ENCODE assay signal across 9 cellular contexts in the genomic region with DNA sequence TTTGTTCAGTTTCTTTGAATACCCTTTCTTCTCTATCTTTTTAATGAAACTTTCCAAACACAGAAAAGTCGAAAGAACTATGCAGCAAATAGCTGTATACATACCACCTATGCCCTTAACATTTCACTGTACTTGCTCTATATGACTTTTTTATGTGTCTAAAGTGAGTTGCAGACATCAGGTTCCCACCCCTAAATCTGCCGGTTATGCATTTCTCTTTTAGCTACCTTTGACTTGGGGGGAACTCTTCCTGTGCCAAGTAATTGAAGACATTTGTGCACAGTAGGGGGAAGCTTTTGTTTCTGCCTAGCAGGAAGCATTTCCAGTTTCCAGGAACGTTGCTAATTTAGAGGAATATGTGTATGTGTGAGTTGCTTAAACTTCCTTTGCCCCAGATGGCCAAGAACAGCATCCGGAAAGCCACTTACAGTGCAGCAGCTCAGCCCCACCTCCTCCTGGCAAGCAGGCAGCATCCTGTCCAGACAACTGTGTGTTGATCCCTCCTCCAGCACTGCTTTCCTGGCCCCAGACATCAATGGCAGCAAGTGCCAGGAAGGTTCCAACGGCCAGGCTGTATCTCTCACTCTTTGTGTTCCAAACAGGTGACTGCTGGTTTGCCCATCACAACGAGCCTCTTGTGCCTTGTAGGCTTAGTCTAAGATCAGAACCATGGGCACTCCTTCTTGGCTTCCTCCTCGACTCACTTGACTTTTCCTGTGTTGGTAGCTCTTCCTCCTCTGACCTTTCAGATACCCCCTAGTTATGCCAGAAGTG. TPM values are rescaled to one million over a fixed set of nuclear protein-coding genes. Genes with fewer than 3 reads are reported as not detected.
DNase-seq lines count a peak whose midpoint lies in the region; ATAC-seq, FAIRE-seq and TF ChIP-seq lines count a peak whose summit lies in the region.
"Had no signal": no experiment of that assay in that cellular context is flagged by ENCODE, and none has a peak within 500 bp of the region (broad histone marks: within the 10 kb centered on the region; RNA-seq: fewer than 3 reads in every experiment).

No MANE protein-coding gene starts in this region.

- TF ChIP-seq CTCF in CD4-positive, alpha-beta T cell (IDR thresholded peaks at IDR 0.05): no peak
- no peak for TF ChIP-seq CTCF in OCI-LY7 (conservative IDR thresholded peaks at IDR 0.05; ENCODE audit: low read length)
- no peak for TF ChIP-seq CTCF in endothelial cell of umbilical vein (IDR thresholded peaks at IDR 0.05; ENCODE audit: extremely low read depth in 1 of 2, insufficient read depth in 1 of 2, low read depth in 1 of 2, low read length in 2 of 2)
- no peak for TF ChIP-seq CTCF in neural progenitor cell (IDR thresholded peaks at IDR 0.05)

- H3K9me3 ChIP-seq in CD4-positive, alpha-beta T cell (ENCODE audit: control insufficient read depth, low read length): no peaks in the 10 kb centered on the region
- H3K9me3 ChIP-seq in OCI-LY7 (ENCODE audit: low read length): peaks cover 8% of the 10 kb centered on the region; the same call in 1 of the 2 replicates
- H3K9me3 ChIP-seq in endothelial cell of umbilical vein (replicated peaks; ENCODE audit: control insufficient read depth, insufficient read depth, low read length): no peaks in the 10 kb centered on the region
- no peaks in the 10 kb centered on the region for H3K9me3 ChIP-seq in neural progenitor cell (ENCODE audit: low read depth)

- peak; percentile 77 for ATAC-seq in CD4-positive, alpha-beta T cell (ENCODE audit: poor library complexity)
- ATAC-seq in GM18873 (IDR thresholded peaks at IDR 0.05; ENCODE audit: low FRiP score, unreplicated experiment) (no peak), GM19395 (IDR thresholded peaks at IDR 0.05; ENCODE audit: unreplicated experiment) (no peak), GM21515 (IDR thresholded peaks at IDR 0.05; ENCODE audit: unreplicated experiment) (no peak)

- H3K9me2 ChIP-seq in OCI-LY7 (ENCODE audit: insufficient read depth, low read length): no peaks in the 10 kb centered on the region

- H3K36me3 ChIP-seq in OCI-LY7 (ENCODE audit: insufficient read depth, low read length) (no peaks in the 10 kb centered on the region), endothelial cell of umbilical vein (ENCODE audit: control insufficient read depth in 2 of 2, extremely low read depth in 1 of 2, insufficient read depth in 2 of 2, low read length in 2 of 2) (no peaks in the 10 kb centered on the region), neural progenitor cell (no peaks in the 10 kb centered on the region)

- dilution Hi-C loops in endothelial cell of umbilical vein (cut with MboI; ENCODE audit: extremely low pct_ligation_motif_present, low sequenced_read_pairs): no loop called here

- H3K36me3 Mint-ChIP-seq in CD4-positive, alpha-beta T cell (ENCODE audit: low read depth): no peaks in the 10 kb centered on the region
- no peaks in the 10 kb centered on the region for H3K36me3 Mint-ChIP-seq in neural progenitor cell

- H3K4me3 ChIP-seq in OCI-LY7 (ENCODE audit: low read depth, low read length, poor library complexity, severe bottlenecking) (no peak overlapping the region), endothelial cell of umbilical vein (replicated peaks in 1 of 3; ENCODE audit: insufficient read depth in 1 of 3, low read depth in 1 of 3, low read length in 3 of 3) (peak overlapping the region in 1 of 3 experiments; percentile 0), neural progenitor cell (no peak overlapping the region)

- intact Hi-C loops in CD4-positive, alpha-beta T cell (cut with DNase I, micrococcal nuclease): no loop called here
- intact Hi-C loops in OCI-LY7 (cut with micrococcal nuclease; ENCODE audit: unreplicated experiment): no loop called here
- intact Hi-C loops in endothelial cell of umbilical vein (cut with micrococcal nuclease): loop anchor here (1.0 kb wide), 2 partner anchors 10 to 16 kb away; no protein-coding TSS in a partner anchor

- H3K4me1 Mint-ChIP-seq in CD4-positive, alpha-beta T cell (ENCODE audit: low read depth): peaks cover 22% of the 10 kb centered on the region
- peaks cover 2% of the 10 kb centered on the region for H3K4me1 Mint-ChIP-seq in neural progenitor cell

- peak overlapping the region; percentile 83 for H2AFZ ChIP-seq in OCI-LY7 (ENCODE audit: low read length)
- H2AFZ ChIP-seq in endothelial cell of umbilical vein (ENCODE audit: low read depth, low read length): peak overlapping the region; percentile 86
- peak overlapping the region; percentile 87 for H2AFZ ChIP-seq in neural progenitor cell (replicated peaks)

- H3K9me3 Mint-ChIP-seq in CD4-positive, alpha-beta T cell: no peaks in the 10 kb centered on the region
- H3K9me3 Mint-ChIP-seq in neural progenitor cell: peaks cover 6% of the 10 kb centered on the region

- H3K79me2 ChIP-seq in OCI-LY7 (ENCODE audit: insufficient read depth, low read depth, low read length) (no peaks in the 10 kb centered on the region), endothelial cell of umbilical vein (ENCODE audit: control insufficient read depth, insufficient read depth, low read length) (no peaks in the 10 kb centered on the region), neural progenitor cell (ENCODE audit: low read depth) (no peaks in the 10 kb centered on the region)

- no peak for TF ChIP-seq POLR2A in endothelial cell of umbilical vein (IDR thresholded peaks at IDR 0.05; ENCODE audit: low read depth, low read length)

- peak; percentile 94 for FAIRE-seq in endothelial cell of umbilical vein (lab: Jason Lieb, UNC)

- H3K9ac ChIP-seq in endothelial cell of umbilical vein (replicated peaks; ENCODE audit: extremely low read depth, insufficient read depth, low read length): no peak overlapping the region
- H3K9ac ChIP-seq in neural progenitor cell: no peak overlapping the region

- POLR2A ChIA-PET in CD4-positive, alpha-beta T cell (lab: Charles Lee): interaction anchor here (1.0 to 2.0 kb wide), 6 partner anchors 11 to 29 kb away, joined by 3 to 15 read pairs (median 6); a partner anchor contains a TSS
- POLR2A ChIA-PET in OCI-LY7 (lab: Charles Lee): interaction anchor here (0.6 kb wide), 1 partner anchor 150 kb away, joined by 3 read pairs; no protein-coding TSS in a partner anchor
- POLR2A ChIA-PET in endothelial cell of umbilical vein (lab: Charles Lee): interaction anchor here (1.1 kb wide), 1 partner anchor 16 kb away, joined by 3 read pairs; no protein-coding TSS in a partner anchor

- H4K20me1 ChIP-seq in OCI-LY7 (ENCODE audit: insufficient read depth, low read length) (no peaks in the 10 kb centered on the region), endothelial cell of umbilical vein (replicated peaks; ENCODE audit: control insufficient read depth, extremely low read depth, insufficient read depth, low read length) (no peaks in the 10 kb centered on the region), neural progenitor cell (ENCODE audit: low read depth) (no peaks in the 10 kb centered on the region)

- H3K4me2 ChIP-seq in OCI-LY7 (ENCODE audit: low read length) (peak overlapping the region; percentile 49), endothelial cell of umbilical vein (ENCODE audit: insufficient read depth, low read length) (peak overlapping the region; percentile 38), neural progenitor cell (peak overlapping the region; percentile 41)

- DNase-seq in CD4-positive, alpha-beta T cell: peak in 2 of 10 experiments; percentile 29 to 42
- DNase-seq in OCI-LY7 (ENCODE audit: low spot score): peak; percentile 50
- peak; percentile 89 for DNase-seq in endothelial cell of umbilical vein (ENCODE audit: low read depth, low spot score)
- DNase-seq in neural progenitor cell (ENCODE audit: low spot score): peak; percentile 38
- DNase-seq in ecto neural progenitor cell (ENCODE audit: low spot score): no peak

- H3F3A ChIP-seq in neural progenitor cell (ENCODE audit: low read depth): peaks cover 4% of the 10 kb centered on the region

- no peaks in the 10 kb centered on the region for H3K27me3 ChIP-seq in CD4-positive, alpha-beta T cell (ENCODE audit: control insufficient read depth, insufficient read depth, low read length)
- no peaks in the 10 kb centered on the region for H3K27me3 ChIP-seq in endothelial cell of umbilical vein (ENCODE audit: control insufficient read depth in 2 of 2, insufficient read depth in 2 of 2, low read length in 2 of 2)
- H3K27me3 ChIP-seq in neural progenitor cell: no peaks in the 10 kb centered on the region
- H3K27me3 ChIP-seq: dorsolateral prefrontal cortex had no signal

- BruUV-seq in OCI-LY7 (replicated peaks; lab: Mats Ljungman, UMichigan) (no TSS peak), endothelial cell of umbilical vein (replicated peaks; lab: Mats Ljungman, UMichigan) (no TSS peak)

- H3K27me3 Mint-ChIP-seq in CD4-positive, alpha-beta T cell: no peaks in the 10 kb centered on the region
- peaks cover 4% of the 10 kb centered on the region for H3K27me3 Mint-ChIP-seq in neural progenitor cell (ENCODE audit: insufficient read depth, low read depth)

- CTCF ChIA-PET in CD4-positive, alpha-beta T cell (lab: Charles Lee): interaction anchor here (0.5 to 0.7 kb wide), 2 partner anchors 13 to 23 kb away, joined by 3 to 4 read pairs; no protein-coding TSS in a partner anchor
- CTCF ChIA-PET in OCI-LY7 (lab: Charles Lee; ENCODE audit: unreplicated experiment): interaction anchor here (0.5 to 1.0 kb wide), 2 partner anchors 11 to 422 kb away, joined by 4 read pairs; no protein-coding TSS in a partner anchor
- CTCF ChIA-PET in endothelial cell of umbilical vein (lab: Charles Lee): interaction anchor here (0.6 to 1.9 kb wide), 8 partner anchors 10 to 59 kb away, joined by 3 to 11 read pairs (median 6); a partner anchor contains a TSS

- H3K27ac ChIP-seq in CD4-positive, alpha-beta T cell (ENCODE audit: low read depth, low read length): no peak overlapping the region
- H3K27ac ChIP-seq in OCI-LY7 (ENCODE audit: low read depth, low read length, poor library complexity, severe bottlenecking) (no peak overlapping the region), endothelial cell of umbilical vein (ENCODE audit: insufficient read depth, low read depth, low read length) (peak overlapping the region; percentile 34), neural progenitor cell (no peak overlapping the region)

- peak overlapping the region; percentile 43 for H3K4me3 Mint-ChIP-seq in CD4-positive, alpha-beta T cell
- H3K4me3 Mint-ChIP-seq in neural progenitor cell: no peak overlapping the region

- peaks cover 13% of the 10 kb centered on the region for H3K4me1 ChIP-seq in OCI-LY7 (ENCODE audit: insufficient read depth, low read length, poor library complexity, severe bottlenecking)
- peaks cover 15% of the 10 kb centered on the region for H3K4me1 ChIP-seq in endothelial cell of umbilical vein (ENCODE audit: control insufficient read depth, extremely low read depth, insufficient read depth, low read length)
- H3K4me1 ChIP-seq in neural progenitor cell: peaks cover 8% of the 10 kb centered on the region

- H3K27ac Mint-ChIP-seq in CD4-positive, alpha-beta T cell: peak overlapping the region; percentile 50
- H3K27ac Mint-ChIP-seq in neural progenitor cell: no peak overlapping the region

- H3K9me1 ChIP-seq in endothelial cell of umbilical vein (replicated peaks; ENCODE audit: control insufficient read depth, extremely low read depth, insufficient read depth, low read length): no peaks in the 10 kb centered on the region

RNA-seq across cellular contexts. Expression of a gene that starts 14.7 kb away (rescaled TPM):
- total RNA-seq in CD4-positive, alpha-beta T cell: 100 to 1,000 TPM; 221 to 229 TPM
- 67.9 and 84.2 TPM in 2 replicates for total RNA-seq in OCI-LY7 (2014; rRNA removed; shearing (Covaris generic))
- 124 and 133 TPM in 2 replicates for total RNA-seq in OCI-LY7 (2022)
- 130 and 139 TPM in 2 replicates for total RNA-seq in endothelial cell of umbilical vein
- polyA plus RNA-seq in endothelial cell of umbilical vein: 127 and 162 TPM in 2 replicates
- 104 and 137 TPM in 2 replicates for polyA plus RNA-seq in endothelial cell of umbilical vein (2011; cell fraction: cytosol; rRNA removed)
- polyA plus RNA-seq in endothelial cell of umbilical vein (2011; cell fraction: nucleus; rRNA removed): 196 and 258 TPM in 2 replicates
- polyA plus RNA-seq in endothelial cell of umbilical vein (2012): 73.2 and 107 TPM in 2 replicates
- polyA minus RNA-seq in endothelial cell of umbilical vein: 102 and 108 TPM in 2 replicates
- polyA minus RNA-seq in endothelial cell of umbilical vein (2011; cell fraction: cytosol; rRNA and poly(A)+ RNA removed): 30.2 TPM
- polyA minus RNA-seq in endothelial cell of umbilical vein (2011; cell fraction: nucleus; rRNA and poly(A)+ RNA removed): 64.1 and 68.0 TPM in 2 replicates
- total RNA-seq in neural progenitor cell (ENCODE audit: low replicate concordance): 27.2 and 51.0 TPM in 2 replicates

RNA-seq across cellular contexts. Expression of a gene that starts 21.4 kb away (rescaled TPM):
- 1 to 10 TPM; 6.8 to 8.9 TPM for total RNA-seq in CD4-positive, alpha-beta T cell
- 8.0 and 8.3 TPM in 2 replicates for total RNA-seq in OCI-LY7 (2014; rRNA removed; shearing (Covaris generic))
- total RNA-seq in OCI-LY7 (2022): 9.5 TPM in 2 replicates
- 19.6 and 19.8 TPM in 2 replicates for total RNA-seq in endothelial cell of umbilical vein
- polyA plus RNA-seq in endothelial cell of umbilical vein: 10.9 and 11.3 TPM in 2 replicates
- 10.2 and 11.7 TPM in 2 replicates for polyA plus RNA-seq in endothelial cell of umbilical vein (2011; cell fraction: cytosol; rRNA removed)
- 21.0 and 25.4 TPM in 2 replicates for polyA plus RNA-seq in endothelial cell of umbilical vein (2011; cell fraction: nucleus; rRNA removed)
- 9.5 and 9.8 TPM in 2 replicates for polyA plus RNA-seq in endothelial cell of umbilical vein (2012)
- polyA minus RNA-seq in endothelial cell of umbilical vein: 60.2 and 63.6 TPM in 2 replicates
- polyA minus RNA-seq in endothelial cell of umbilical vein (2011; cell fraction: cytosol; rRNA and poly(A)+ RNA removed): 0.82 TPM
- polyA minus RNA-seq in endothelial cell of umbilical vein (2011; cell fraction: nucleus; rRNA and poly(A)+ RNA removed): 53.5 and 64.3 TPM in 2 replicates
- total RNA-seq in neural progenitor cell (ENCODE audit: low replicate concordance): 7.0 and 8.7 TPM in 2 replicates

RNA-seq across cellular contexts. Expression of a gene that starts 44.8 kb away (rescaled TPM):
- 1 to 10 TPM; 1.4 to 2.3 TPM for total RNA-seq in CD4-positive, alpha-beta T cell
- total RNA-seq in OCI-LY7 (2014; rRNA removed; shearing (Covaris generic)): 0.41 and 0.59 TPM in 2 replicates
- 3.1 and 3.6 TPM in 2 replicates for total RNA-seq in OCI-LY7 (2022)
- total RNA-seq in endothelial cell of umbilical vein: 14.2 and 15.8 TPM in 2 replicates
- 11.2 and 14.0 TPM in 2 replicates for polyA plus RNA-seq in endothelial cell of umbilical vein
- polyA plus RNA-seq in endothelial cell of umbilical vein (2011; cell fraction: cytosol; rRNA removed): 9.9 and 12.4 TPM in 2 replicates
- 16.8 and 18.5 TPM in 2 replicates for polyA plus RNA-seq in endothelial cell of umbilical vein (2011; cell fraction: nucleus; rRNA removed)
- 11.0 and 13.7 TPM in 2 replicates for polyA plus RNA-seq in endothelial cell of umbilical vein (2012)
- 10.0 and 10.2 TPM in 2 replicates for polyA minus RNA-seq in endothelial cell of umbilical vein
- polyA minus RNA-seq in endothelial cell of umbilical vein (2011; cell fraction: cytosol; rRNA and poly(A)+ RNA removed): 0.20 TPM
- polyA minus RNA-seq in endothelial cell of umbilical vein (2011; cell fraction: nucleus; rRNA and poly(A)+ RNA removed): 3.1 and 3.5 TPM in 2 replicates
- 2.2 and 3.9 TPM in 2 replicates for total RNA-seq in neural progenitor cell (ENCODE audit: low replicate concordance)

RNA-seq across cellular contexts. Expression of a gene that starts 56.1 kb away (rescaled TPM):
- total RNA-seq in CD4-positive, alpha-beta T cell: not detected
- 0.19 TPM in 1 of 2 replicates, not detected in the other for total RNA-seq in OCI-LY7 (2014; rRNA removed; shearing (Covaris generic))
- 0.17 TPM in 1 of 2 replicates, not detected in the other for total RNA-seq in OCI-LY7 (2022)
- total RNA-seq in endothelial cell of umbilical vein: 0.23 TPM in 1 of 2 replicates, not detected in the other
- 0.05 and 0.10 TPM in 2 replicates for polyA plus RNA-seq in endothelial cell of umbilical vein
- polyA plus RNA-seq in endothelial cell of umbilical vein (2011; cell fraction: cytosol; rRNA removed): 0.04 TPM in 1 of 2 replicates, not detected in the other
- polyA plus RNA-seq in endothelial cell of umbilical vein (2011; cell fraction: nucleus; rRNA removed): 0.21 and 0.31 TPM in 2 replicates
- not detected in 2 replicates for polyA plus RNA-seq in endothelial cell of umbilical vein (2012)
- 0.13 TPM in 1 of 2 replicates, not detected in the other for polyA minus RNA-seq in endothelial cell of umbilical vein
- not detected for polyA minus RNA-seq in endothelial cell of umbilical vein (2011; cell fraction: cytosol; rRNA and poly(A)+ RNA removed)
- 0.29 TPM in 1 of 2 replicates, not detected in the other for polyA minus RNA-seq in endothelial cell of umbilical vein (2011; cell fraction: nucleus; rRNA and poly(A)+ RNA removed)
- 0.30 and 2.2 TPM in 2 replicates for total RNA-seq in neural progenitor cell (ENCODE audit: low replicate concordance)

RNA-seq across cellular contexts. Expression of a gene that starts 58.7 kb away (rescaled TPM):
- 1 to 10 TPM in 1 of 2 experiments, under 1 TPM in 1; 0.84 to 1.1 TPM for total RNA-seq in CD4-positive, alpha-beta T cell
- not detected in 2 replicates for total RNA-seq in OCI-LY7 (2014; rRNA removed; shearing (Covaris generic))
- total RNA-seq in OCI-LY7 (2022) (not detected in 2 replicates), endothelial cell of umbilical vein (3.6 and 4.7 TPM in 2 replicates), neural progenitor cell (ENCODE audit: low replicate concordance) (7.6 and 10.3 TPM in 2 replicates)
- polyA plus RNA-seq in endothelial cell of umbilical vein: 1.2 and 1.3 TPM in 2 replicates
- polyA plus RNA-seq in endothelial cell of umbilical vein (2011; cell fraction: cytosol; rRNA removed): 2.1 and 2.3 TPM in 2 replicates
- 2.4 and 2.6 TPM in 2 replicates for polyA plus RNA-seq in endothelial cell of umbilical vein (2011; cell fraction: nucleus; rRNA removed)
- 3.8 and 4.9 TPM in 2 replicates for polyA plus RNA-seq in endothelial cell of umbilical vein (2012)
- 2.6 and 3.6 TPM in 2 replicates for polyA minus RNA-seq in endothelial cell of umbilical vein
- polyA minus RNA-seq in endothelial cell of umbilical vein (2011; cell fraction: cytosol; rRNA and poly(A)+ RNA removed): 2.3 TPM
- polyA minus RNA-seq in endothelial cell of umbilical vein (2011; cell fraction: nucleus; rRNA and poly(A)+ RNA removed): 2.0 and 2.5 TPM in 2 replicates
